In genomic region chr6:168013250-168013915, GRCh38 we compare ENCODE assay signal across 27 cellular contexts. TPM values are rescaled to one million over a fixed set of nuclear protein-coding genes. Genes with fewer than 3 reads are reported as not detected.
A peak's percentile ranks its signal among the peaks of the same experiment; 100 is the strongest.
DNase-seq lines count a peak whose midpoint lies in the region; ATAC-seq and TF ChIP-seq lines count a peak whose summit lies in the region.
"Had no signal": no experiment of that assay in that cellular context is flagged by ENCODE, and none has a peak within 500 bp of the region (broad histone marks: within the 10 kb centered on the region; RNA-seq: fewer than 3 reads in every experiment).

No MANE protein-coding gene starts in this region.

- H4K8ac ChIP-seq in mesendoderm (ENCODE audit: low read depth, low read length) = no peak overlapping the region

- POLR2A ChIA-PET in Panc1 (lab: Charles Lee) = no interaction called here

- H3K27me3 ChIP-seq in Panc1 (ENCODE audit: control insufficient read depth, insufficient read depth, low read length) = no peaks in the 10 kb centered on the region
- no peaks in the 10 kb centered on the region for H3K27me3 ChIP-seq in colonic mucosa
- H3K27me3 ChIP-seq in mesendoderm (ENCODE audit: insufficient read depth, low read length, poor library complexity) = no peaks in the 10 kb centered on the region

- H2BK5ac ChIP-seq in mesendoderm (ENCODE audit: low read length) = no peak overlapping the region

- CTCF ChIA-PET in Panc1 (lab: Charles Lee) = no interaction called here

- no peaks in the 10 kb centered on the region for H3K79me1 ChIP-seq in mesendoderm (ENCODE audit: low read length)

- H3K4me3 ChIP-seq in Panc1 (ENCODE audit: low read depth in 2 of 2, low read length in 2 of 2) (no peak overlapping the region), colonic mucosa (no peak overlapping the region), mesendoderm (ENCODE audit: low read length) (no peak overlapping the region)
- H3K4me3 ChIP-seq: GM12878, GM23338, HAP-1 had no signal

- intact Hi-C loops in Panc1 (cut with micrococcal nuclease; ENCODE audit: unreplicated experiment) = no loop called here
- intact Hi-C loops in colonic mucosa (cut with DNase I) = no loop called here
- intact Hi-C loops in sciatic nerve (cut with DNase I) = no loop called here

- H3K4me1 ChIP-seq in Panc1 (ENCODE audit: control insufficient read depth, insufficient read depth, low read length) (peaks cover under 1% of the 10 kb centered on the region; the same call in 1 of the 2 replicates), colonic mucosa (no peaks in the 10 kb centered on the region), mesendoderm (ENCODE audit: control insufficient read depth, low read depth, low read length) (no peaks in the 10 kb centered on the region)
- H3K4me1 ChIP-seq: Caco-2, HAP-1 had no signal

- ATAC-seq in Panc1 (peak; percentile 68), left lobe of liver (no peak), sciatic nerve (peak; percentile 5)
- ATAC-seq: CD8-positive, alpha-beta T cell; GM12878 had no signal

- H3K4me2 ChIP-seq in mesendoderm (ENCODE audit: low read length) = no peak overlapping the region
- H3K4me2 ChIP-seq: GM23338 had no signal

- in situ Hi-C loops in Panc1 (cut with HindIII; ENCODE audit: low pct_unique_long_range_greater_than_20kb, low sequenced_read_pairs) = no loop called here

- H3K27ac ChIP-seq in Panc1 (ENCODE audit: low read length) (no peak overlapping the region), colonic mucosa (no peak overlapping the region), mesendoderm (ENCODE audit: low read depth, low read length) (no peak overlapping the region)
- H3K27ac ChIP-seq: C4-2B had no signal

- H3K36me3 ChIP-seq in Panc1 (ENCODE audit: control insufficient read depth, insufficient read depth, low read length) = no peaks in the 10 kb centered on the region
- no peaks in the 10 kb centered on the region for H3K36me3 ChIP-seq in colonic mucosa
- no peaks in the 10 kb centered on the region for H3K36me3 ChIP-seq in mesendoderm (ENCODE audit: control insufficient read depth, insufficient read depth, low read length)
- H3K36me3 ChIP-seq: HAP-1 had no signal

- no peak overlapping the region for H3K56ac ChIP-seq in mesendoderm (ENCODE audit: low read length)

- no peak for DNase-seq in Panc1 (ENCODE audit: low read depth, low spot score)
- DNase-seq in colonic mucosa = peak; percentile 12
- peak; percentile 32 for DNase-seq in left lobe of liver (ENCODE audit: low spot score)
- DNase-seq in sciatic nerve (ENCODE audit: low spot score) = peak; percentile 47
- DNase-seq in effector CD8-positive, alpha-beta T cell (lab: John Stamatoyannopoulos, UW) = no peak
- DNase-seq in SIG-M5 treated with dmso at 0.1 percent for 504 hours (lab: John Stamatoyannopoulos, UW; ENCODE audit: unreplicated experiment) = no peak
- no peak for DNase-seq in mesendoderm
- DNase-seq: CD8-positive, alpha-beta T cell; DMS79; EL; GDM1; HFFc6; KBM-7; NCI-H1105 treated with DMSO at 0.1 percent for 48 hours; NCI-H146; NCI-H2029; NCI-H446; NCI-H524 treated with DMSO at 0.1 percent for 48 hours; NCI-H774; SHP77 treated with DMSO at 0.1 percent for 48 hours had no signal

- H3K23ac ChIP-seq in mesendoderm (ENCODE audit: low read length) = no peak overlapping the region

- no peak overlapping the region for H2BK120ac ChIP-seq in mesendoderm (ENCODE audit: low read depth, low read length)

- no peak overlapping the region for H3K18ac ChIP-seq in mesendoderm (ENCODE audit: low read length)

- no peak overlapping the region for H2AK5ac ChIP-seq in mesendoderm (ENCODE audit: low read length)

- no peak for TF ChIP-seq CTCF in Panc1 (IDR thresholded peaks at IDR 0.05)
- no peak for TF ChIP-seq CTCF in colonic mucosa (IDR thresholded peaks at IDR 0.05)

- H2BK15ac ChIP-seq in mesendoderm (replicated peaks; ENCODE audit: low read depth) = no peak overlapping the region

- H3K9ac ChIP-seq in colonic mucosa (ENCODE audit: low read depth in 2 of 2, low read length in 2 of 2) (no peak overlapping the region), mesendoderm (ENCODE audit: low read length) (no peak overlapping the region)

- H4K5ac ChIP-seq in mesendoderm (ENCODE audit: low read length) = no peak overlapping the region

- no peak overlapping the region for H3K4ac ChIP-seq in mesendoderm (ENCODE audit: low read depth, low read length)

- no peaks in the 10 kb centered on the region for H3K79me2 ChIP-seq in mesendoderm (ENCODE audit: control insufficient read depth, insufficient read depth, low read length)

- no TSS peak for BruUV-seq in Panc1 (replicated peaks; lab: Mats Ljungman, UMichigan)

- H3K9me3 ChIP-seq in Panc1 (ENCODE audit: control insufficient read depth, insufficient read depth, low read depth, low read length) = peaks cover 20% of the 10 kb centered on the region
- H3K9me3 ChIP-seq in colonic mucosa = no peaks in the 10 kb centered on the region

- no CpG with 5 or more reads among the region's 7 CpGs for WGBS in mesendoderm (ENCODE audit: extremely low coverage, insufficient coverage, low lambda C conversion rate)

RNA-seq across cellular contexts. Expression of gene KIF25, which starts 15.9 kb away (rescaled TPM):
- 0.44 TPM for total RNA-seq in Panc1 (2021; ENCODE audit: unreplicated experiment)
- polyA plus RNA-seq in Panc1 (2012; ENCODE audit: insufficient read length) = 0.75 TPM
- under 1 TPM in 1 of 2 donors, not detected in 1; 0.21 TPM for total RNA-seq in colonic mucosa
- 0.43 TPM for total RNA-seq in left lobe of liver
- total RNA-seq in sciatic nerve = 1.6 TPM
- polyA plus RNA-seq in mesendoderm (2013, experiment 1 of 2) = 0.24 TPM
- 0.31 TPM for polyA plus RNA-seq in mesendoderm (2013, experiment 2 of 2)
- total RNA-seq: Caco-2, GM12878, HFFc6, LHCN-M2, MCF 10A had no signal
- polyA plus RNA-seq: GM12878 had no signal

Comparison
In these comparisons a context has a peak if more than half of its experiments do, and no peak if none do; other contexts are left out.
1. DNase-seq: peak in colonic mucosa (single experiment), left lobe of liver (single experiment) and sciatic nerve (single experiment); none in Panc1 (single experiment), effector CD8-positive, alpha-beta T cell (single experiment), SIG-M5 treated with dmso at 0.1 percent for 504 hours (single experiment) and mesendoderm (single experiment).